1 cellular context compared by ENCODE assay signal in the genomic region with DNA sequence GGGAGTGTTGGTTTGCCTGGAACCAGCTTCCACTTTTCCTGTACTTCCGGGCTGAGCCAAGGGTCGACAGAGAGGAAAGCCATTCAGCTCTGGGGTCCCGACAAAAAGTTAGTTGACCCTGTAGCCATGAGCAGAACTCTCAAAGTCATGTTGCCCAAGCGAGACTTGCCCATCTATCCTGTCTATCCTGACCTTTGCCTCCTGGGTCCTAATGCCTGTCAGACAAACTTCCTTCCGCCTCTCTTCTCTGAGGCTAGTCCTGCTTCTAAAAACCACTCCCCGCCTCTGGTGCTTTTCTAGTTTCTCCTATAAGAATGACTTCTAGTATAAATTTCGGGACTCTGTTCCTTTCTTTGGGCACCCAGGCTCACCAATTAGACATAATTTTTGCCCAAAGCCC.
TF ChIP-seq lines count a peak whose summit lies in the region.

No MANE protein-coding gene starts in this region.

TF ChIP-seq in HepG2, 621 proteins besides CTCF, POLR2A, EP300 and RAD21:
- no peak for TF ChIP-seq ZNF772 (CRISPR knock-in tag; IDR thresholded peaks at IDR 0.05)
- no peak for TF ChIP-seq NR2F2 (IDR thresholded peaks at IDR 0.05; ENCODE audit: borderline replicate concordance, low read depth)
- TF ChIP-seq, protein P1, sequence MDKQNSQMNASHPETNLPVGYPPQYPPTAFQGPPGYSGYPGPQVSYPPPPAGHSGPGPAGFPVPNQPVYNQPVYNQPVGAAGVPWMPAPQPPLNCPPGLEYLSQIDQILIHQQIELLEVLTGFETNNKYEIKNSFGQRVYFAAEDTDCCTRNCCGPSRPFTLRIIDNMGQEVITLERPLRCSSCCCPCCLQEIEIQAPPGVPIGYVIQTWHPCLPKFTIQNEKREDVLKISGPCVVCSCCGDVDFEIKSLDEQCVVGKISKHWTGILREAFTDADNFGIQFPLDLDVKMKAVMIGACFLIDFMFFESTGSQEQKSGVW (CRISPR knock-in tag; IDR thresholded peaks at IDR 0.05; ENCODE audit: borderline replicate concordance) = no peak
- no peak for TF ChIP-seq KDM3A (CRISPR knock-in tag; IDR thresholded peaks at IDR 0.05; ENCODE audit: low read depth)
- no peak for TF ChIP-seq NR2F6 (IDR thresholded peaks at IDR 0.05)
- TF ChIP-seq NR2F6 (CRISPR knock-in tag; IDR thresholded peaks at IDR 0.05) = peak; percentile 15; the same call in 1 of the 2 replicates
- no peak for TF ChIP-seq ZNF660 (CRISPR knock-in tag; IDR thresholded peaks at IDR 0.05; ENCODE audit: borderline replicate concordance, low read depth)
- no peak for TF ChIP-seq SOX5 (CRISPR knock-in tag; IDR thresholded peaks at IDR 0.05; ENCODE audit: borderline replicate concordance)
- TF ChIP-seq ZMYM4 (CRISPR knock-in tag; IDR thresholded peaks at IDR 0.05) = peak; percentile 50; the same call in 1 of the 2 replicates
- TF ChIP-seq, protein P2, sequence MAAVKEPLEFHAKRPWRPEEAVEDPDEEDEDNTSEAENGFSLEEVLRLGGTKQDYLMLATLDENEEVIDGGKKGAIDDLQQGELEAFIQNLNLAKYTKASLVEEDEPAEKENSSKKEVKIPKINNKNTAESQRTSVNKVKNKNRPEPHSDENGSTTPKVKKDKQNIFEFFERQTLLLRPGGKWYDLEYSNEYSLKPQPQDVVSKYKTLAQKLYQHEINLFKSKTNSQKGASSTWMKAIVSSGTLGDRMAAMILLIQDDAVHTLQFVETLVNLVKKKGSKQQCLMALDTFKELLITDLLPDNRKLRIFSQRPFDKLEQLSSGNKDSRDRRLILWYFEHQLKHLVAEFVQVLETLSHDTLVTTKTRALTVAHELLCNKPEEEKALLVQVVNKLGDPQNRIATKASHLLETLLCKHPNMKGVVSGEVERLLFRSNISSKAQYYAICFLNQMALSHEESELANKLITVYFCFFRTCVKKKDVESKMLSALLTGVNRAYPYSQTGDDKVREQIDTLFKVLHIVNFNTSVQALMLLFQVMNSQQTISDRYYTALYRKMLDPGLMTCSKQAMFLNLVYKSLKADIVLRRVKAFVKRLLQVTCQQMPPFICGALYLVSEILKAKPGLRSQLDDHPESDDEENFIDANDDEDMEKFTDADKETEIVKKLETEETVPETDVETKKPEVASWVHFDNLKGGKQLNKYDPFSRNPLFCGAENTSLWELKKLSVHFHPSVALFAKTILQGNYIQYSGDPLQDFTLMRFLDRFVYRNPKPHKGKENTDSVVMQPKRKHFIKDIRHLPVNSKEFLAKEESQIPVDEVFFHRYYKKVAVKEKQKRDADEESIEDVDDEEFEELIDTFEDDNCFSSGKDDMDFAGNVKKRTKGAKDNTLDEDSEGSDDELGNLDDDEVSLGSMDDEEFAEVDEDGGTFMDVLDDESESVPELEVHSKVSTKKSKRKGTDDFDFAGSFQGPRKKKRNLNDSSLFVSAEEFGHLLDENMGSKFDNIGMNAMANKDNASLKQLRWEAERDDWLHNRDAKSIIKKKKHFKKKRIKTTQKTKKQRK (IDR thresholded peaks at IDR 0.05; ENCODE audit: low read length) = no peak
- no peak for TF ChIP-seq HOXA7 (CRISPR knock-in tag; IDR thresholded peaks at IDR 0.05)
- 0 out of 2 replicates have a peak, but pooled peaks have one; percentile 5 for TF ChIP-seq ZNF501 (CRISPR knock-in tag; IDR thresholded peaks at IDR 0.05)
- TF ChIP-seq SAFB2 (CRISPR knock-in tag; IDR thresholded peaks at IDR 0.05; ENCODE audit: borderline replicate concordance, low read depth) = no peak
- no peak for TF ChIP-seq FOXP1 (IDR thresholded peaks at IDR 0.05)
- no peak for TF ChIP-seq FOXP1 (CRISPR knock-in tag; IDR thresholded peaks at IDR 0.05)
- no peak for TF ChIP-seq ZFYVE20 (CRISPR knock-in tag; IDR thresholded peaks at IDR 0.05; ENCODE audit: borderline replicate concordance, low read depth)
- TF ChIP-seq, protein P3, sequence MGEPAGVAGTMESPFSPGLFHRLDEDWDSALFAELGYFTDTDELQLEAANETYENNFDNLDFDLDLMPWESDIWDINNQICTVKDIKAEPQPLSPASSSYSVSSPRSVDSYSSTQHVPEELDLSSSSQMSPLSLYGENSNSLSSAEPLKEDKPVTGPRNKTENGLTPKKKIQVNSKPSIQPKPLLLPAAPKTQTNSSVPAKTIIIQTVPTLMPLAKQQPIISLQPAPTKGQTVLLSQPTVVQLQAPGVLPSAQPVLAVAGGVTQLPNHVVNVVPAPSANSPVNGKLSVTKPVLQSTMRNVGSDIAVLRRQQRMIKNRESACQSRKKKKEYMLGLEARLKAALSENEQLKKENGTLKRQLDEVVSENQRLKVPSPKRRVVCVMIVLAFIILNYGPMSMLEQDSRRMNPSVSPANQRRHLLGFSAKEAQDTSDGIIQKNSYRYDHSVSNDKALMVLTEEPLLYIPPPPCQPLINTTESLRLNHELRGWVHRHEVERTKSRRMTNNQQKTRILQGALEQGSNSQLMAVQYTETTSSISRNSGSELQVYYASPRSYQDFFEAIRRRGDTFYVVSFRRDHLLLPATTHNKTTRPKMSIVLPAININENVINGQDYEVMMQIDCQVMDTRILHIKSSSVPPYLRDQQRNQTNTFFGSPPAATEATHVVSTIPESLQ (CRISPR knock-in tag; conservative IDR thresholded peaks at IDR 0.05) = no peak
- TF ChIP-seq, protein P4, sequence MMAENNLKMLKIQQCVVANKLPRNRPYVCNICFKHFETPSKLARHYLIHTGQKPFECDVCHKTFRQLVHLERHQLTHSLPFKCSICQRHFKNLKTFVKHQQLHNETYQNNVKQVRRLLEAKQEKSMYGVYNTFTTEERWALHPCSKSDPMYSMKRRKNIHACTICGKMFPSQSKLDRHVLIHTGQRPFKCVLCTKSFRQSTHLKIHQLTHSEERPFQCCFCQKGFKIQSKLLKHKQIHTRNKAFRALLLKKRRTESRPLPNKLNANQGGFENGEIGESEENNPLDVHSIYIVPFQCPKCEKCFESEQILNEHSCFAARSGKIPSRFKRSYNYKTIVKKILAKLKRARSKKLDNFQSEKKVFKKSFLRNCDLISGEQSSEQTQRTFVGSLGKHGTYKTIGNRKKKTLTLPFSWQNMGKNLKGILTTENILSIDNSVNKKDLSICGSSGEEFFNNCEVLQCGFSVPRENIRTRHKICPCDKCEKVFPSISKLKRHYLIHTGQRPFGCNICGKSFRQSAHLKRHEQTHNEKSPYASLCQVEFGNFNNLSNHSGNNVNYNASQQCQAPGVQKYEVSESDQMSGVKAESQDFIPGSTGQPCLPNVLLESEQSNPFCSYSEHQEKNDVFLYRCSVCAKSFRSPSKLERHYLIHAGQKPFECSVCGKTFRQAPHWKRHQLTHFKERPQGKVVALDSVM (CRISPR knock-in tag; IDR thresholded peaks at IDR 0.05) = no peak
- no peak for TF ChIP-seq ATF7 (IDR thresholded peaks at IDR 0.05)
- TF ChIP-seq ATF7 (CRISPR knock-in tag; IDR thresholded peaks at IDR 0.05) = no peak
- TF ChIP-seq NAIF1 (CRISPR knock-in tag; IDR thresholded peaks at IDR 0.05; ENCODE audit: borderline replicate concordance) = no peak
- TF ChIP-seq ELF3 (CRISPR knock-in tag; IDR thresholded peaks at IDR 0.05) = 0 out of 2 replicates have a peak, but pooled peaks have one; percentile 47
- TF ChIP-seq, protein P5, sequence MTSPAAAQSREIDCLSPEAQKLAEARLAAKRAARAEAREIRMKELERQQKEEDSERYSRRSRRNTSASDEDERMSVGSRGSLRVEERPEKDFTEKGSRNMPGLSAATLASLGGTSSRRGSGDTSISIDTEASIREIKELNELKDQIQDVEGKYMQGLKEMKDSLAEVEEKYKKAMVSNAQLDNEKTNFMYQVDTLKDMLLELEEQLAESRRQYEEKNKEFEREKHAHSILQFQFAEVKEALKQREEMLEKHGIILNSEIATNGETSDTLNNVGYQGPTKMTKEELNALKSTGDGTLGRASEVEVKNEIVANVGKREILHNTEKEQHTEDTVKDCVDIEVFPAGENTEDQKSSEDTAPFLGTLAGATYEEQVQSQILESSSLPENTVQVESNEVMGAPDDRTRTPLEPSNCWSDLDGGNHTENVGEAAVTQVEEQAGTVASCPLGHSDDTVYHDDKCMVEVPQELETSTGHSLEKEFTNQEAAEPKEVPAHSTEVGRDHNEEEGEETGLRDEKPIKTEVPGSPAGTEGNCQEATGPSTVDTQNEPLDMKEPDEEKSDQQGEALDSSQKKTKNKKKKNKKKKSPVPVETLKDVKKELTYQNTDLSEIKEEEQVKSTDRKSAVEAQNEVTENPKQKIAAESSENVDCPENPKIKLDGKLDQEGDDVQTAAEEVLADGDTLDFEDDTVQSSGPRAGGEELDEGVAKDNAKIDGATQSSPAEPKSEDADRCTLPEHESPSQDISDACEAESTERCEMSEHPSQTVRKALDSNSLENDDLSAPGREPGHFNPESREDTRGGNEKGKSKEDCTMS (CRISPR knock-in tag; conservative IDR thresholded peaks at IDR 0.05) = no peak
- no peak for TF ChIP-seq ZNF44 (CRISPR knock-in tag; IDR thresholded peaks at IDR 0.05)
- no peak for TF ChIP-seq U2AF1 (optimal IDR thresholded peaks at IDR 0.05; ENCODE audit: low read depth, low read length)
- TF ChIP-seq GABPA (IDR thresholded peaks at IDR 0.05; ENCODE audit: low read depth, low read length) = 0 out of 2 replicates have a peak, but pooled peaks have one; percentile 11
- peak; percentile 59 for TF ChIP-seq GABPA (CRISPR knock-in tag; IDR thresholded peaks at IDR 0.05; ENCODE audit: low read depth)
- no peak for TF ChIP-seq HIVEP1 (CRISPR knock-in tag; IDR thresholded peaks at IDR 0.05)
- no peak for TF ChIP-seq ZNF768 (CRISPR knock-in tag; IDR thresholded peaks at IDR 0.05)
- TF ChIP-seq ZNF160 (CRISPR knock-in tag; IDR thresholded peaks at IDR 0.05) = no peak
- TF ChIP-seq, protein P6, sequence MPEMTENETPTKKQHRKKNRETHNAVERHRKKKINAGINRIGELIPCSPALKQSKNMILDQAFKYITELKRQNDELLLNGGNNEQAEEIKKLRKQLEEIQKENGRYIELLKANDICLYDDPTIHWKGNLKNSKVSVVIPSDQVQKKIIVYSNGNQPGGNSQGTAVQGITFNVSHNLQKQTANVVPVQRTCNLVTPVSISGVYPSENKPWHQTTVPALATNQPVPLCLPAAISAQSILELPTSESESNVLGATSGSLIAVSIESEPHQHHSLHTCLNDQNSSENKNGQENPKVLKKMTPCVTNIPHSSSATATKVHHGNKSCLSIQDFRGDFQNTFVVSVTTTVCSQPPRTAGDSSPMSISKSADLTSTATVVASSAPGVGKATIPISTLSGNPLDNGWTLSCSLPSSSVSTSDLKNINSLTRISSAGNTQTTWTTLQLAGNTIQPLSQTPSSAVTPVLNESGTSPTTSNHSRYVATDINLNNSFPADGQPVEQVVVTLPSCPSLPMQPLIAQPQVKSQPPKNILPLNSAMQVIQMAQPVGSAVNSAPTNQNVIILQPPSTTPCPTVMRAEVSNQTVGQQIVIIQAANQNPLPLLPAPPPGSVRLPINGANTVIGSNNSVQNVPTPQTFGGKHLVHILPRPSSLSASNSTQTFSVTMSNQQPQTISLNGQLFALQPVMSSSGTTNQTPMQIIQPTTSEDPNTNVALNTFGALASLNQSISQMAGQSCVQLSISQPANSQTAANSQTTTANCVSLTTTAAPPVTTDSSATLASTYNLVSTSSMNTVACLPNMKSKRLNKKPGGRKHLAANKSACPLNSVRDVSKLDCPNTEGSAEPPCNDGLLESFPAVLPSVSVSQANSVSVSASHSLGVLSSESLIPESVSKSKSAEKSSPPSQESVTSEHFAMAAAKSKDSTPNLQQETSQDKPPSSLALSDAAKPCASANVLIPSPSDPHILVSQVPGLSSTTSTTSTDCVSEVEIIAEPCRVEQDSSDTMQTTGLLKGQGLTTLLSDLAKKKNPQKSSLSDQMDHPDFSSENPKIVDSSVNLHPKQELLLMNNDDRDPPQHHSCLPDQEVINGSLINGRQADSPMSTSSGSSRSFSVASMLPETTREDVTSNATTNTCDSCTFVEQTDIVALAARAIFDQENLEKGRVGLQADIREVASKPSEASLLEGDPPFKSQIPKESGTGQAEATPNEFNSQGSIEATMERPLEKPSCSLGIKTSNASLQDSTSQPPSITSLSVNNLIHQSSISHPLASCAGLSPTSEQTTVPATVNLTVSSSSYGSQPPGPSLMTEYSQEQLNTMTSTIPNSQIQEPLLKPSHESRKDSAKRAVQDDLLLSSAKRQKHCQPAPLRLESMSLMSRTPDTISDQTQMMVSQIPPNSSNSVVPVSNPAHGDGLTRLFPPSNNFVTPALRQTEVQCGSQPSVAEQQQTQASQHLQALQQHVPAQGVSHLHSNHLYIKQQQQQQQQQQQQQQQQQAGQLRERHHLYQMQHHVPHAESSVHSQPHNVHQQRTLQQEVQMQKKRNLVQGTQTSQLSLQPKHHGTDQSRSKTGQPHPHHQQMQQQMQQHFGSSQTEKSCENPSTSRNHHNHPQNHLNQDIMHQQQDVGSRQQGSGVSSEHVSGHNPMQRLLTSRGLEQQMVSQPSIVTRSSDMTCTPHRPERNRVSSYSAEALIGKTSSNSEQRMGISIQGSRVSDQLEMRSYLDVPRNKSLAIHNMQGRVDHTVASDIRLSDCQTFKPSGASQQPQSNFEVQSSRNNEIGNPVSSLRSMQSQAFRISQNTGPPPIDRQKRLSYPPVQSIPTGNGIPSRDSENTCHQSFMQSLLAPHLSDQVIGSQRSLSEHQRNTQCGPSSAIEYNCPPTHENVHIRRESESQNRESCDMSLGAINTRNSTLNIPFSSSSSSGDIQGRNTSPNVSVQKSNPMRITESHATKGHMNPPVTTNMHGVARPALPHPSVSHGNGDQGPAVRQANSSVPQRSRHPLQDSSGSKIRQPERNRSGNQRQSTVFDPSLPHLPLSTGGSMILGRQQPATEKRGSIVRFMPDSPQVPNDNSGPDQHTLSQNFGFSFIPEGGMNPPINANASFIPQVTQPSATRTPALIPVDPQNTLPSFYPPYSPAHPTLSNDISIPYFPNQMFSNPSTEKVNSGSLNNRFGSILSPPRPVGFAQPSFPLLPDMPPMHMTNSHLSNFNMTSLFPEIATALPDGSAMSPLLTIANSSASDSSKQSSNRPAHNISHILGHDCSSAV (CRISPR knock-in tag; IDR thresholded peaks at IDR 0.05; ENCODE audit: borderline replicate concordance) = no peak
- peak; percentile 39; the same call in 1 of the 2 replicates for TF ChIP-seq GABPB1 (CRISPR knock-in tag; IDR thresholded peaks at IDR 0.05)
- peak; percentile 57; the same call in 1 of the 2 replicates for TF ChIP-seq ZNF644 (CRISPR knock-in tag; IDR thresholded peaks at IDR 0.05; ENCODE audit: low read depth)
- TF ChIP-seq SMAD9 (CRISPR knock-in tag; IDR thresholded peaks at IDR 0.05) = no peak
- TF ChIP-seq EEA1 (CRISPR knock-in tag; IDR thresholded peaks at IDR 0.05; ENCODE audit: borderline replicate concordance) = no peak
- no peak for TF ChIP-seq ELF1 (CRISPR knock-in tag; IDR thresholded peaks at IDR 0.05)
- no peak for TF ChIP-seq ZNF564 (CRISPR knock-in tag; IDR thresholded peaks at IDR 0.05)
- TF ChIP-seq ZNF670 (CRISPR knock-in tag; IDR thresholded peaks at IDR 0.05; ENCODE audit: borderline replicate concordance) = no peak
- no peak for TF ChIP-seq CENPT (CRISPR knock-in tag; IDR thresholded peaks at IDR 0.05; ENCODE audit: low read depth)
